22 cellular contexts compared by ENCODE assay signal in the genomic region with DNA sequence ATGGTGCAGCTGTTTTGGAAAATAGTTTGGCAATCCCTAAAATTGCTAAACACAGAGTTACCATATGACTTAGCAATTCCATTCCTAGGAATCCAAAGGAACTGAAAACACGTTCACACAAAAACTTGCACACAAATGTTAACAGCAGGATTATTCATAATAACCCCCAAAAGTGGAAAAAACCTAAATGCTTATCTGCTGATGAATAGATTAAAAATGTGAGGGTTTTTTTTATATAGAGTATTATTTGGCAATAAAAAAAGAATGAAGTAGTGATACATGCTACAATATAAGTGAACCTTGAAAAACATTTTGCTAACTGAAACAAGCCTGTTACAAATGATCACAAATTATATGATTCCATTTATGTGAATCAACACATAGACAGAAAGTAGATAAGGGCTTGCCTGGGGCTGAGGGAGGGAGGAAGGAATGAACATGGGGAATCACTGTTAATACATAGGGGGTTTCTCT. TPM values are rescaled to one million over a fixed set of nuclear protein-coding genes. Genes with fewer than 3 reads are reported as not detected.
DNase-seq lines count a peak whose midpoint lies in the region; ATAC-seq and FAIRE-seq lines count a peak whose summit lies in the region.
"Had no signal": no experiment of that assay in that cellular context is flagged by ENCODE, and none has a peak within 500 bp of the region (broad histone marks: within the 10 kb centered on the region; RNA-seq: fewer than 3 reads in every experiment).

No MANE protein-coding gene starts in this region.

- DNase-seq in GM04503 (ENCODE audit: low read depth) (peak; percentile 89), RCC 7860 (ENCODE audit: low spot score) (no peak), fibroblast of peridontal ligament (ENCODE audit: extremely low read depth) (peak; percentile 95), immature natural killer cell (no peak), H4 (ENCODE audit: low spot score) (no peak)
- DNase-seq in activated naive CD4-positive, alpha-beta T cell treated with anti-CD3 and anti-CD28 coated beads, Interleukin-2, amount 50 U/mL, for 72 hours (ENCODE audit: low spot score in 2 of 2): no peak
- DNase-seq: activated CD4-positive, alpha-beta T cell treated with anti-CD3 and anti-CD28 coated beads, Interleukin-2, amount 50 U/mL, for 48 hours; activated naive CD4-positive, alpha-beta T cell treated with anti-CD3 and anti-CD28 coated beads, Interleukin-2, amount 10 ng/mL, durations not matched to agents 7 days and 5 days; activated T-cell treated with anti-CD3 and anti-CD28 coated beads, Interleukin-2, amount 50 U/mL, for 1 hour; CD4-positive, alpha-beta memory T cell; DMS79 treated with DMSO at 0.1 percent for 48 hours; hippocampal formation; MV-4-11; NCI-H2081 treated with DMSO at 0.1 percent for 48 hours; NCI-H524; small intestine; stimulated activated CD4-positive, alpha-beta T cell treated with anti-CD3 and anti-CD28 coated beads, Interleukin-4, amount 100 ng/mL, for 4 hours; substantia nigra had no signal

- peaks cover under 1 to 7% (median 5%) of the 10 kb centered on the region in 3 donors for H3K27me3 Mint-ChIP-seq in immature natural killer cell (ENCODE audit: low read depth in 3 of 3)
- H3K27me3 Mint-ChIP-seq: activated naive CD4-positive, alpha-beta T cell treated with anti-CD3 and anti-CD28 coated beads, Interleukin-2, amount 10 ng/mL, durations not matched to agents 7 days and 5 days had no signal

- no peak for ATAC-seq in activated naive CD4-positive, alpha-beta T cell treated with anti-CD3 and anti-CD28 coated beads, Interleukin-2, amount 50 U/mL, for 72 hours
- no peak for ATAC-seq in HG03196 (IDR thresholded peaks at IDR 0.05; ENCODE audit: unreplicated experiment)
- ATAC-seq: GM23338 had no signal

- no peaks in the 10 kb centered on the region for H3K4me1 Mint-ChIP-seq in immature natural killer cell
- H3K4me1 Mint-ChIP-seq: activated naive CD4-positive, alpha-beta T cell treated with anti-CD3 and anti-CD28 coated beads, Interleukin-2, amount 10 ng/mL, durations not matched to agents 7 days and 5 days; CD4-positive, alpha-beta memory T cell; nephron had no signal

- peaks cover 0 to 2% of the 10 kb centered on the region in 2 donors for H3K9me3 Mint-ChIP-seq in activated naive CD4-positive, alpha-beta T cell treated with anti-CD3 and anti-CD28 coated beads, Interleukin-2, amount 50 U/mL, for 72 hours
- H3K9me3 Mint-ChIP-seq in immature natural killer cell: no peaks in the 10 kb centered on the region

- no peaks in the 10 kb centered on the region for H3K36me3 Mint-ChIP-seq in activated naive CD4-positive, alpha-beta T cell treated with anti-CD3 and anti-CD28 coated beads, Interleukin-2, amount 50 U/mL, for 72 hours
- H3K36me3 Mint-ChIP-seq in immature natural killer cell: no peaks in the 10 kb centered on the region
- H3K36me3 Mint-ChIP-seq: activated naive CD4-positive, alpha-beta T cell treated with anti-CD3 and anti-CD28 coated beads, Interleukin-2, amount 10 ng/mL, durations not matched to agents 7 days and 5 days; CD4-positive, alpha-beta memory T cell had no signal

- no peak overlapping the region for H3K4me3 Mint-ChIP-seq in immature natural killer cell
- H3K4me3 Mint-ChIP-seq: activated naive CD4-positive, alpha-beta T cell treated with anti-CD3 and anti-CD28 coated beads, Interleukin-2, amount 10 ng/mL, durations not matched to agents 7 days and 5 days; CD4-positive, alpha-beta memory T cell; GM23338; nephron; T-helper 1 cell treated with Interleukin-12 subunit alpha and Interleukin-12 subunit beta and Interleukin-4 antibody, amounts not matched to agents 30 μg/mL and 1 μg/mL, for 36 hours had no signal

- no peak overlapping the region for H3K27ac Mint-ChIP-seq in activated naive CD4-positive, alpha-beta T cell treated with anti-CD3 and anti-CD28 coated beads, Interleukin-2, amount 50 U/mL, for 72 hours
- no peak overlapping the region for H3K27ac Mint-ChIP-seq in immature natural killer cell
- H3K27ac Mint-ChIP-seq: activated naive CD4-positive, alpha-beta T cell treated with anti-CD3 and anti-CD28 coated beads, Interleukin-2, amount 10 ng/mL, durations not matched to agents 7 days and 5 days; CD4-positive, alpha-beta memory T cell; GM23338; nephron; T-helper 1 cell treated with Interleukin-12 subunit alpha and Interleukin-12 subunit beta and Interleukin-4 antibody, amounts not matched to agents 30 μg/mL and 1 μg/mL, for 36 hours had no signal

- FAIRE-seq in RCC 7860 (lab: Jason Lieb, UNC): peak; percentile 61
- FAIRE-seq: small intestine had no signal

RNA-seq across cellular contexts. Expression of a gene that starts 45.1 kb away (rescaled TPM):
- total RNA-seq in activated naive CD4-positive, alpha-beta T cell treated with anti-CD3 and anti-CD28 coated beads, Interleukin-2, amount 50 U/mL, for 72 hours: 10 to 100 TPM; 13.3 to 18.2 TPM
- polyA plus RNA-seq in immature natural killer cell: 1 to 10 TPM in 2 of 3 donors, under 1 TPM in 1; 0.70 to 2.3 (median 1.2) TPM
- 38.2 and 50.9 TPM in 2 replicates for total RNA-seq in H4 (2014; rRNA removed; shearing (Covaris generic))

Comparison
In these comparisons a context has a peak if more than half of its experiments do, and no peak if none do; other contexts are left out.
1. DNase-seq: peak in GM04503 (single experiment) and fibroblast of peridontal ligament (single experiment); none in RCC 7860 (single experiment), activated naive CD4-positive, alpha-beta T cell treated with anti-CD3 and anti-CD28 coated beads, Interleukin-2, amount 50 U/mL, for 72 hours (0 of 2), immature natural killer cell (0 of 3) and H4 (single experiment).